22 cellular contexts compared by ENCODE assay signal in genomic region chr9:137531099-137531765, GRCh38. TPM values are rescaled to one million over a fixed set of nuclear protein-coding genes. Genes with fewer than 3 reads are reported as not detected.
DNase-seq lines count a peak whose midpoint lies in the region; ATAC-seq and TF ChIP-seq lines count a peak whose summit lies in the region.
"Had no signal": no experiment of that assay in that cellular context is flagged by ENCODE, and none has a peak within 500 bp of the region (broad histone marks: within the 10 kb centered on the region; RNA-seq: fewer than 3 reads in every experiment).

No MANE protein-coding gene starts in this region.

- peaks cover 4% of the 10 kb centered on the region for H3K27me3 ChIP-seq in IMR-90 (ENCODE audit: control insufficient read depth, insufficient read depth, low read length)
- peaks cover 3% of the 10 kb centered on the region for H3K27me3 ChIP-seq in fibroblast of lung (ENCODE audit: control insufficient read depth, insufficient read depth, low read length)
- H3K27me3 ChIP-seq in endodermal cell (ENCODE audit: control insufficient read depth, insufficient read depth, low read length, poor library complexity, severe bottlenecking) = no peaks in the 10 kb centered on the region
- H3K27me3 ChIP-seq: breast epithelium had no signal

- no peaks in the 10 kb centered on the region for H3K36me3 ChIP-seq in IMR-90 (ENCODE audit: control insufficient read depth, insufficient read depth, low read length)
- no peaks in the 10 kb centered on the region for H3K36me3 ChIP-seq in fibroblast of lung (ENCODE audit: control insufficient read depth, insufficient read depth, low read length)
- H3K36me3 ChIP-seq in endodermal cell (ENCODE audit: control insufficient read depth, insufficient read depth, low read length) = no peaks in the 10 kb centered on the region
- H3K36me3 ChIP-seq: breast epithelium had no signal

- no peaks in the 10 kb centered on the region; the same call in 1 of the 2 replicates for H3K9me1 ChIP-seq in IMR-90 (ENCODE audit: insufficient read depth, low read length)

- intact Hi-C loops in IMR-90 (cut with micrococcal nuclease) (no loop called here), sciatic nerve (cut with DNase I) (no loop called here)

- H3K4me1 ChIP-seq in IMR-90 (ENCODE audit: control insufficient read depth, insufficient read depth, low read length) (peaks cover 8% of the 10 kb centered on the region), fibroblast of lung (ENCODE audit: control insufficient read depth, extremely low read depth, insufficient read depth, low read length) (no peaks in the 10 kb centered on the region), endodermal cell (ENCODE audit: control insufficient read depth, insufficient read depth, low read length) (no peaks in the 10 kb centered on the region)

- no peak overlapping the region for H3K27ac Mint-ChIP-seq in endodermal cell
- H3K27ac Mint-ChIP-seq: activated CD8-positive, alpha-beta memory T cell treated with anti-CD3 and anti-CD28 coated beads, Interleukin-2, amount 10 ng/mL, durations not matched to agents 7 days and 5 days; activated naive CD8-positive, alpha-beta T cell treated with anti-CD3 and anti-CD28 coated beads, Interleukin-2, amount 50 U/mL, for 24 hours; activated T-helper 17 cell treated with anti-CD3 and anti-CD28 coated beads, Interleukin-2, amount 50 U/mL, for 72 hours; CD4-positive, alpha-beta memory T cell had no signal

- H3K4ac ChIP-seq in IMR-90 (ENCODE audit: low read depth, low read length) = no peak overlapping the region

- H2BK5ac ChIP-seq in IMR-90 (ENCODE audit: low read depth, low read length, poor library complexity, severe bottlenecking) = no peak overlapping the region

- no peak overlapping the region for H2BK20ac ChIP-seq in IMR-90 (ENCODE audit: low read depth, low read length)

- dilution Hi-C loops in IMR-90 (cut with HindIII; ENCODE audit: low sequenced_read_pairs, unreplicated experiment) = no loop called here

- H3K18ac ChIP-seq in IMR-90 (ENCODE audit: low read depth, low read length) = no peak overlapping the region

- H3K4me3 Mint-ChIP-seq in endodermal cell = no peak overlapping the region
- H3K4me3 Mint-ChIP-seq: activated CD8-positive, alpha-beta memory T cell treated with anti-CD3 and anti-CD28 coated beads, Interleukin-2, amount 10 ng/mL, durations not matched to agents 7 days and 5 days; activated naive CD8-positive, alpha-beta T cell treated with anti-CD3 and anti-CD28 coated beads, Interleukin-2, amount 50 U/mL, for 24 hours; activated T-helper 17 cell treated with anti-CD3 and anti-CD28 coated beads, Interleukin-2, amount 50 U/mL, for 72 hours; CD4-positive, alpha-beta memory T cell had no signal

- DNase-seq in IMR-90 = peak; percentile 34
- DNase-seq in fibroblast of lung (ENCODE audit: low read depth in 2 of 2) = no peak
- no peak for DNase-seq in sciatic nerve (ENCODE audit: low spot score)
- no peak for DNase-seq in endodermal cell
- DNase-seq in iPS-NIHi7 (ENCODE audit: extremely low spot score) = no peak
- DNase-seq: activated CD4-positive, alpha-beta T cell treated with anti-CD3 and anti-CD28 coated beads for 4 hours; activated CD8-positive, alpha-beta memory T cell treated with anti-CD3 and anti-CD28 coated beads, Interleukin-2, amount 10 ng/mL, durations not matched to agents 7 days and 5 days; activated naive CD8-positive, alpha-beta T cell treated with anti-CD3 and anti-CD28 coated beads, Interleukin-2, amount 50 U/mL, for 24 hours; CD4-positive, alpha-beta memory T cell; cortex of kidney; DMS53; foreskin melanocyte; NCI-H2081 treated with DMSO at 0.1 percent for 48 hours; NCI-H446; PC-3; right cardiac atrium; SHP77 treated with DMSO at 0.1 percent for 48 hours; substantia nigra had no signal

- no peak overlapping the region for H2BK120ac ChIP-seq in IMR-90 (ENCODE audit: low read depth, low read length)

- H3K14ac ChIP-seq in IMR-90 (replicated peaks; ENCODE audit: low read depth, low read length) = no peak overlapping the region

- 27% methylated on average over 2 of the region's 17 CpGs; no CpG with 5 or more reads in 1 of the 2 experiments for WGBS in IMR-90 (ENCODE audit: extremely low coverage in 2 of 2, insufficient read length in 1 of 2), 2 experiments
- WGBS in endodermal cell (ENCODE audit: insufficient coverage in 1 of 2, insufficient read length in 1 of 2), 2 experiments = 91 to 100% methylated on average over 6 to 17 of the region's 17 CpGs

- H4K8ac ChIP-seq in IMR-90 (ENCODE audit: low read depth in 2 of 2, low read length in 2 of 2) = no peak overlapping the region

- POLR2A ChIA-PET in IMR-90 (lab: Charles Lee; ENCODE audit: unreplicated experiment) = no interaction called here

- H4K20me1 ChIP-seq in IMR-90 (ENCODE audit: insufficient read depth, low read length) (peaks cover 7% of the 10 kb centered on the region; the same call in 1 of the 2 replicates), fibroblast of lung (ENCODE audit: control insufficient read depth, extremely low read depth, insufficient read depth, low read length) (no peaks in the 10 kb centered on the region)

- CTCF ChIA-PET in IMR-90 (lab: Yijun Ruan, JAX) = no interaction called here

- no peaks in the 10 kb centered on the region for H3K27me3 Mint-ChIP-seq in endodermal cell (ENCODE audit: insufficient read depth)
- H3K27me3 Mint-ChIP-seq: activated naive CD8-positive, alpha-beta T cell treated with anti-CD3 and anti-CD28 coated beads, Interleukin-2, amount 50 U/mL, for 24 hours; activated T-helper 17 cell treated with anti-CD3 and anti-CD28 coated beads, Interleukin-2, amount 50 U/mL, for 72 hours; CD4-positive, alpha-beta memory T cell had no signal

- H2AFZ ChIP-seq in IMR-90 (replicated peaks; ENCODE audit: low read length, poor library complexity) = no peak overlapping the region
- H2AFZ ChIP-seq in fibroblast of lung (ENCODE audit: low read length) = no peak overlapping the region

- H2AK9ac ChIP-seq in IMR-90 (replicated peaks; ENCODE audit: low read depth, low read length, poor library complexity) = no peak overlapping the region

- no TSS peak for BruUV-seq in IMR-90 (replicated peaks; lab: Mats Ljungman, UMichigan)

- no peaks in the 10 kb centered on the region for H3K79me1 ChIP-seq in IMR-90 (ENCODE audit: low read depth in 1 of 2, low read length in 2 of 2)

- in situ Hi-C loops in IMR-90 (cut with MboI; ENCODE audit: low sequenced_read_pairs) = no loop called here

- H4K91ac ChIP-seq in IMR-90 (ENCODE audit: insufficient read depth, low read depth, low read length) = no peak overlapping the region

- no peak overlapping the region for H3K27ac ChIP-seq in IMR-90 (ENCODE audit: insufficient read depth, low read length)
- H3K27ac ChIP-seq in fibroblast of lung (ENCODE audit: insufficient read depth, low read length) = no peak overlapping the region
- no peak overlapping the region for H3K27ac ChIP-seq in endodermal cell (ENCODE audit: low read depth, low read length)

- no peak for TF ChIP-seq CTCF in IMR-90 (conservative IDR thresholded peaks at IDR 0.05; ENCODE audit: low read depth, low read length)
- TF ChIP-seq CTCF in fibroblast of lung (conservative IDR thresholded peaks at IDR 0.05 in 1 of 2, IDR thresholded peaks at IDR 0.05 in 1 of 2; ENCODE audit: low read depth in 1 of 2, low read length in 2 of 2) = no peak
- no peak for TF ChIP-seq CTCF in endodermal cell (conservative IDR thresholded peaks at IDR 0.05)

- H2BK15ac ChIP-seq in IMR-90 (ENCODE audit: low read depth, low read length) = no peak overlapping the region

- H4K5ac ChIP-seq in IMR-90 (ENCODE audit: low read depth, low read length) = no peak overlapping the region

- peaks cover 1% of the 10 kb centered on the region for H3K4me1 Mint-ChIP-seq in endodermal cell

- ATAC-seq in IMR-90 (ENCODE audit: low read depth) (peak; percentile 65), sciatic nerve (peak; percentile 55), GM19324 (IDR thresholded peaks at IDR 0.05; ENCODE audit: low FRiP score, unreplicated experiment) (no peak)
- ATAC-seq: activated CD8-positive, alpha-beta memory T cell treated with anti-CD3 and anti-CD28 coated beads, Interleukin-2, amount 10 ng/mL, durations not matched to agents 7 days and 5 days; activated naive CD8-positive, alpha-beta T cell treated with anti-CD3 and anti-CD28 coated beads, Interleukin-2, amount 50 U/mL, for 24 hours; activated T-helper 17 cell treated with anti-CD3 and anti-CD28 coated beads, Interleukin-2, amount 50 U/mL, for 72 hours; PC-3; right cardiac atrium had no signal

- H3K9ac ChIP-seq in IMR-90 (ENCODE audit: low read depth, low read length) = no peak overlapping the region
- H3K9ac ChIP-seq in fibroblast of lung (ENCODE audit: insufficient read depth, low read length) = no peak overlapping the region
- no peak overlapping the region for H3K9ac ChIP-seq in endodermal cell (ENCODE audit: extremely low read depth, low read length, poor library complexity, severe bottlenecking)

- H3K9me3 ChIP-seq in IMR-90 (ENCODE audit: control insufficient read depth, insufficient read depth, low read length) = no peaks in the 10 kb centered on the region
- H3K9me3 ChIP-seq in fibroblast of lung (ENCODE audit: control insufficient read depth, insufficient read depth, low read depth, low read length) = no peaks in the 10 kb centered on the region
- no peaks in the 10 kb centered on the region for H3K9me3 ChIP-seq in endodermal cell (ENCODE audit: control insufficient read depth, low read length)
- H3K9me3 ChIP-seq: breast epithelium had no signal

- no peak overlapping the region for H3K23ac ChIP-seq in IMR-90 (ENCODE audit: low read depth, low read length)

- H2AK5ac ChIP-seq in IMR-90 (ENCODE audit: low read depth, low read length) = peak overlapping the region; percentile 33; the same call in 1 of the 2 replicates

- H3K4me3 ChIP-seq in IMR-90 (ENCODE audit: insufficient read depth, low read depth, low read length) (no peak overlapping the region), fibroblast of lung (replicated peaks in 1 of 4; ENCODE audit: control extremely low read depth in 1 of 4, insufficient read depth in 1 of 4, low read depth in 3 of 4, low read length in 4 of 4) (no peak overlapping the region), endodermal cell (ENCODE audit: low read length) (no peak overlapping the region)
- H3K4me3 ChIP-seq: lung had no signal

- H3K79me2 ChIP-seq in fibroblast of lung (ENCODE audit: control insufficient read depth, insufficient read depth, low read length) = no peaks in the 10 kb centered on the region

- H3K36me3 Mint-ChIP-seq in endodermal cell (ENCODE audit: low read depth) = peaks cover 5% of the 10 kb centered on the region
- H3K36me3 Mint-ChIP-seq: CD4-positive, alpha-beta memory T cell had no signal

- no peak for TF ChIP-seq POLR2A in IMR-90 (IDR thresholded peaks at IDR 0.05; ENCODE audit: low read depth, low read length)

- no peak overlapping the region for H3K56ac ChIP-seq in IMR-90 (ENCODE audit: extremely low read depth, insufficient read depth, low read length)

- H3K9me3 Mint-ChIP-seq in endodermal cell = peaks cover 6% of the 10 kb centered on the region
- H3K9me3 Mint-ChIP-seq: activated T-helper 17 cell treated with anti-CD3 and anti-CD28 coated beads, Interleukin-2, amount 50 U/mL, for 72 hours had no signal

- TF ChIP-seq RAD21 in IMR-90 (IDR thresholded peaks at IDR 0.05; ENCODE audit: low read length) = no peak

- H3K4me2 ChIP-seq in IMR-90 (ENCODE audit: low read depth, low read length) (peak overlapping the region; percentile 19; the same call in 1 of the 2 replicates), fibroblast of lung (ENCODE audit: extremely low read depth, insufficient read depth, low read length) (peak overlapping the region; percentile 13)

RNA-seq across cellular contexts. Expression of gene PNPLA7, which starts 19.0 kb away (rescaled TPM):
- under 0.01 TPM in 2 replicates for total RNA-seq in IMR-90 (2012; rRNA removed)
- polyA plus RNA-seq in IMR-90 (2012; rRNA removed) = 0.70 and 0.89 TPM in 2 replicates
- 0.24 and 0.37 TPM in 2 replicates for polyA plus RNA-seq in IMR-90 (2012; cell fraction: cytosol; rRNA removed)
- polyA plus RNA-seq in IMR-90 (2012; cell fraction: nucleus; rRNA removed; ENCODE audit: low replicate concordance) = 7.6 and 9.3 TPM in 2 replicates
- total RNA-seq in fibroblast of lung = 1.3 and 3.0 TPM in 2 replicates
- polyA plus RNA-seq in fibroblast of lung = 0.20 and 0.23 TPM in 2 replicates
- polyA plus RNA-seq in fibroblast of lung (2012) = 0.62 and 0.75 TPM in 2 replicates
- 0.90 and 1.2 TPM in 2 replicates for polyA minus RNA-seq in fibroblast of lung (ENCODE audit: low replicate concordance)
- 18.3 TPM for total RNA-seq in sciatic nerve
- 1 to 10 TPM; 2.0 to 2.4 TPM for total RNA-seq in endodermal cell
- polyA plus RNA-seq in endodermal cell (2013, experiment 1 of 2) = 1.8 TPM
- polyA plus RNA-seq in endodermal cell (2013, experiment 2 of 2) = 1.4 TPM

RNA-seq across cellular contexts. Expression of gene MRPL41, which starts 20.4 kb away (rescaled TPM):
- total RNA-seq in IMR-90 (2012; rRNA removed) (15.6 and 23.6 TPM in 2 replicates), fibroblast of lung (41.3 and 53.2 TPM in 2 replicates), sciatic nerve (61.1 TPM), endodermal cell (10 to 100 TPM; 43.7 to 49.6 TPM)
- polyA plus RNA-seq in IMR-90 (2012; rRNA removed) (38.9 and 58.9 TPM in 2 replicates), fibroblast of lung (10.9 and 15.2 TPM in 2 replicates)
- 56.0 and 58.7 TPM in 2 replicates for polyA plus RNA-seq in IMR-90 (2012; cell fraction: cytosol; rRNA removed)
- polyA plus RNA-seq in IMR-90 (2012; cell fraction: nucleus; rRNA removed; ENCODE audit: low replicate concordance) = 16.9 and 31.2 TPM in 2 replicates
- 38.2 and 60.9 TPM in 2 replicates for polyA plus RNA-seq in fibroblast of lung (2012)
- 2.3 TPM in 2 replicates for polyA minus RNA-seq in fibroblast of lung (ENCODE audit: low replicate concordance)
- 31.6 TPM for polyA plus RNA-seq in endodermal cell (2013, experiment 1 of 2)
- polyA plus RNA-seq in endodermal cell (2013, experiment 2 of 2) = 27.9 TPM

RNA-seq across cellular contexts. Expression of gene DPH7, which starts 47.5 kb away (rescaled TPM):
- 12.2 and 12.5 TPM in 2 replicates for total RNA-seq in IMR-90 (2012; rRNA removed)
- polyA plus RNA-seq in IMR-90 (2012; rRNA removed) = 33.0 and 33.7 TPM in 2 replicates
- 20.7 and 23.8 TPM in 2 replicates for polyA plus RNA-seq in IMR-90 (2012; cell fraction: cytosol; rRNA removed)
- 144 and 149 TPM in 2 replicates for polyA plus RNA-seq in IMR-90 (2012; cell fraction: nucleus; rRNA removed; ENCODE audit: low replicate concordance)
- 17.2 and 20.6 TPM in 2 replicates for total RNA-seq in fibroblast of lung
- 15.7 and 17.0 TPM in 2 replicates for polyA plus RNA-seq in fibroblast of lung
- polyA plus RNA-seq in fibroblast of lung (2012) = 11.4 and 16.2 TPM in 2 replicates
- 16.1 and 20.5 TPM in 2 replicates for polyA minus RNA-seq in fibroblast of lung (ENCODE audit: low replicate concordance)
- 33.1 TPM for total RNA-seq in sciatic nerve
- total RNA-seq in endodermal cell = 10 to 100 TPM; 48.9 to 50.4 TPM
- polyA plus RNA-seq in endodermal cell (2013, experiment 1 of 2) = 44.3 TPM
- polyA plus RNA-seq in endodermal cell (2013, experiment 2 of 2) = 43.0 TPM

RNA-seq across cellular contexts. Expression of gene ZMYND19, which starts 59.1 kb away (rescaled TPM):
- total RNA-seq in IMR-90 (2012; rRNA removed) = 14.3 and 16.4 TPM in 2 replicates
- polyA plus RNA-seq in IMR-90 (2012; rRNA removed) = 21.4 and 23.1 TPM in 2 replicates
- polyA plus RNA-seq in IMR-90 (2012; cell fraction: cytosol; rRNA removed) = 24.4 and 24.7 TPM in 2 replicates
- polyA plus RNA-seq in IMR-90 (2012; cell fraction: nucleus; rRNA removed; ENCODE audit: low replicate concordance) = 41.1 and 61.6 TPM in 2 replicates
- 11.2 and 14.1 TPM in 2 replicates for total RNA-seq in fibroblast of lung
- 12.7 and 20.4 TPM in 2 replicates for polyA plus RNA-seq in fibroblast of lung
- polyA plus RNA-seq in fibroblast of lung (2012) = 16.5 and 24.8 TPM in 2 replicates
- polyA minus RNA-seq in fibroblast of lung (ENCODE audit: low replicate concordance) = 4.9 and 6.2 TPM in 2 replicates
- total RNA-seq in sciatic nerve = 15.6 TPM
- 10 to 100 TPM; 47.8 to 51.0 TPM for total RNA-seq in endodermal cell
- polyA plus RNA-seq in endodermal cell (2013, experiment 1 of 2) = 42.9 TPM
- 39.3 TPM for polyA plus RNA-seq in endodermal cell (2013, experiment 2 of 2)
